1 cellular context compared by ENCODE assay signal in the genomic region with DNA sequence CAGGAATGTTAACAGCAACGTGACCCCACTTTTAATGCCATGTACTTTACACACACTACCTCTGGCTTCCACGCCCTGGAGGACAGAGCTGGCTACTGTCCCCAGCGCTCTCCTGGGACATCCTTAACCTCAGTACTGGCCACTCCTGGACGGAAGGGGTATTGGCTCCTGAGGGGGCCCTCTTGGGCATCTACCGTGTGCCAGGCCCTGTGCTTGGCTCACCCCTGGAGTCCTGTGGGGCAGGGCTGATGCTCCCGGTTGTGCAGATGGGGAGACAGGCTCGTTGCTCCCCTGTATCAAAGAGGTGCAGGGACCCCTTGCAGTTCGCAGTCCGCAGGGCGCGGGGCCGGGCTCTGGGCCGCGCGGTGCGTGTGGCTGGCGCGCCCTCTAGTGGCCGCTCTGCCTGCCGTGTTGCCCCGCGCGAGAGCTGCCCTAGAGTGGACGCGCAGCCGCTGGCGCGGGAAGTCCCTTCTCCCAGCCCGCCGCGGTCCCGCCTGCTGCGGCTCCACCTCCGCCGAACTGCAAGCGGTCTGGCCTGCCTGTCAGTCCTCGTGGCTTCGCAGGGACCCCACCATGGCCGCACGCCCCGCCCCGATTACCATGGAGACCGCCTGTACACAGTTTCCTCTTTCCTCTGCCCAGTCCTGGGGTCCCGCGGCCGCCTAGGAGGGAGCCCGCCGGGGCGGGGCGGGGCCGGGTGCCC.
TF ChIP-seq lines count a peak whose summit lies in the region.

A gene with protein sequence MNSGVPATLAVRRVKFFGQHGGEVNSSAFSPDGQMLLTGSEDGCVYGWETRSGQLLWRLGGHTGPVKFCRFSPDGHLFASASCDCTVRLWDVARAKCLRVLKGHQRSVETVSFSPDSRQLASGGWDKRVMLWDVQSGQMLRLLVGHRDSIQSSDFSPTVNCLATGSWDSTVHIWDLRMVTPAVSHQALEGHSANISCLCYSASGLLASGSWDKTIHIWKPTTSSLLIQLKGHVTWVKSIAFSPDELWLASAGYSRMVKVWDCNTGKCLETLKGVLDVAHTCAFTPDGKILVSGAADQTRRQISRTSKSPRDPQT (plus strand): TSS at position 632 of the 703 bp plus-strand sequence. CDS start 72 bp downstream, outside the sequence.

TF ChIP-seq in SK-N-SH, 30 proteins besides CTCF, POLR2A, EP300 and RAD21 (continued from another document):
- TF ChIP-seq MXI1 (IDR thresholded peaks at IDR 0.05; ENCODE audit: low read depth, low read length): peak; percentile 56; the same call in 1 of the 2 replicates
- TF ChIP-seq, protein P1, sequence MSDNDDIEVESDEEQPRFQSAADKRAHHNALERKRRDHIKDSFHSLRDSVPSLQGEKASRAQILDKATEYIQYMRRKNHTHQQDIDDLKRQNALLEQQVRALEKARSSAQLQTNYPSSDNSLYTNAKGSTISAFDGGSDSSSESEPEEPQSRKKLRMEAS (IDR thresholded peaks at IDR 0.05; ENCODE audit: low read depth): peak; percentile 49; the same call in 1 of the 2 replicates
